In the genomic region with DNA sequence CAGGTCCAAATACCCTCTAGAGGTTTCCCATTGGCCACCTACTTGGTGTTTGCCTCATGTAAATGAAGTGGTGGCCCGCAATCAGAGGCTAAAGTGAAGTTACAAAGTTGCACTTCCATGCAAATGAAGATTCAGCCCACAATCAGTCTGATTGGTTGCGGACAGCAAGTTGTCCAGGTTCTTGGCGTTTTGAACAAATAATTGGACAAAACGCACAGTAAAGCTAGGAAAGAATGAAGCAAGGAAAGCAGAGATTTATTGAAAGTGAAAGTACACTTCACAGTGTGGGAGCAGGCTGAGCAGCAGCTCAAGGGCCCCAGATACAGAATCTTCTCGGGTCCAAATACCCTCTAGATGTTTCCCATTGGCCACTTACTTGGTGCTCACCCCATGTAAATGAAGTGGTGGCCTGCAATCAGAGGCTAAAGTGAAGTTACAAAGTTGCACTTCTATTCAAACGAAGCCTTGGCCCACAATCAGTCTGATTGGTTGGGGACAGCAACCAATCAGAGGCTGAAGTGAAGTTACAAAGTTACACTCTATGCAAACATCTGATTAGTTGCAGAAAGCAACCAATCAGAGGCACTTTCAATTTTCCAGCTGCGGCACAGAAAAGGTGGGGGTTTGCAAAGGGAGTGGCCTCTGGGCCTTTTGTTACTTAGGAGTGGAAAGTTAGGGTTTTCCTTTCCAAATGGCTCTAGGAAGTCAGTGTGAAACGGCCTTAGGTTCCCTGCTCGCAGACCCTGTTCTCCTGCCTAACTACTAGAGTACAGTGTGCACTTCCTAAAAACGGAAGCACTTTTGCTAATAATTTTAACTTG, we compare ENCODE assay signal across 8 cellular contexts. TPM values are rescaled to one million over a fixed set of nuclear protein-coding genes. Genes with fewer than 3 reads are reported as not detected.
DNase-seq lines count a peak whose midpoint lies in the region; ATAC-seq and TF ChIP-seq lines count a peak whose summit lies in the region.

No MANE protein-coding gene starts in this region.

- WGBS in body of pancreas, 2 donors, result 67 to 84% methylated on average over 10 of the region's 10 CpGs

- peak overlapping the region; percentile 94 for H3K27ac Mint-ChIP-seq in T-helper 2 cell treated with Interferon-gamma antibody and Interleukin-4, amounts not matched to agents 5 μg/mL and 100 μg/mL, for 36 hours
- H3K27ac Mint-ChIP-seq in stimulated activated memory B cell treated with anti-CD40 and anti-IgM and Interleukin-4, amounts not matched to agents 10 μg/mL and 1 μg/mL and 100 μg/mL, for 72 hours, result peak overlapping the region; percentile 94

- DNase-seq in A172 (ENCODE audit: low spot score), result peak; percentile 98
- DNase-seq in T-helper 2 cell treated with Interferon-gamma antibody and Interleukin-4, amounts not matched to agents 5 μg/mL and 100 μg/mL, for 36 hours (ENCODE audit: low spot score), result peak; percentile 73
- DNase-seq in body of pancreas, result peak in 3 of 4 donors; percentile 20 to 63 (median 32)
- DNase-seq in lower lobe of right lung, result peak; percentile 61
- DNase-seq in DMS153 treated with DMSO at 0.1 percent for 48 hours (lab: John Stamatoyannopoulos, UW; ENCODE audit: unreplicated experiment), result no peak

- H3K4me1 Mint-ChIP-seq in T-helper 2 cell treated with Interferon-gamma antibody and Interleukin-4, amounts not matched to agents 5 μg/mL and 100 μg/mL, for 36 hours (ENCODE audit: low read depth), result peaks cover 50% of the 10 kb centered on the region
- peaks cover 64% of the 10 kb centered on the region for H3K4me1 Mint-ChIP-seq in stimulated activated memory B cell treated with anti-CD40 and anti-IgM and Interleukin-4, amounts not matched to agents 10 μg/mL and 1 μg/mL and 100 μg/mL, for 72 hours

- H3K27ac ChIP-seq in body of pancreas, result peak overlapping the region in 1 of 4 donors; percentile 54
- H3K27ac ChIP-seq in lower lobe of right lung, result peak overlapping the region; percentile 89

- H3K27me3 ChIP-seq in body of pancreas (no peaks in the 10 kb centered on the region), lower lobe of right lung (ENCODE audit: low read depth) (no peaks in the 10 kb centered on the region)

- H3K9me3 ChIP-seq in body of pancreas, result no peaks in the 10 kb centered on the region
- no peaks in the 10 kb centered on the region for H3K9me3 ChIP-seq in lower lobe of right lung

- peaks cover 15% of the 10 kb centered on the region for H3K36me3 Mint-ChIP-seq in T-helper 2 cell treated with Interferon-gamma antibody and Interleukin-4, amounts not matched to agents 5 μg/mL and 100 μg/mL, for 36 hours (ENCODE audit: low read depth)
- peaks cover 12% of the 10 kb centered on the region for H3K36me3 Mint-ChIP-seq in stimulated activated memory B cell treated with anti-CD40 and anti-IgM and Interleukin-4, amounts not matched to agents 10 μg/mL and 1 μg/mL and 100 μg/mL, for 72 hours

- H3K4me3 ChIP-seq in body of pancreas, result no peak overlapping the region
- peak overlapping the region; percentile 51 for H3K4me3 ChIP-seq in lower lobe of right lung

- no peaks in the 10 kb centered on the region for H3K27me3 Mint-ChIP-seq in T-helper 2 cell treated with Interferon-gamma antibody and Interleukin-4, amounts not matched to agents 5 μg/mL and 100 μg/mL, for 36 hours (ENCODE audit: low read depth)
- H3K27me3 Mint-ChIP-seq in stimulated activated memory B cell treated with anti-CD40 and anti-IgM and Interleukin-4, amounts not matched to agents 10 μg/mL and 1 μg/mL and 100 μg/mL, for 72 hours, result no peaks in the 10 kb centered on the region

- TF ChIP-seq CTCF in body of pancreas (IDR thresholded peaks at IDR 0.05) (no peak), lower lobe of right lung (IDR thresholded peaks at IDR 0.05) (no peak)

- TF ChIP-seq POLR2A in body of pancreas (IDR thresholded peaks at IDR 0.05), result peak in 1 of 3 donors; percentile 12

- H3K9me3 Mint-ChIP-seq in T-helper 2 cell treated with Interferon-gamma antibody and Interleukin-4, amounts not matched to agents 5 μg/mL and 100 μg/mL, for 36 hours, result peaks cover 12% of the 10 kb centered on the region
- H3K9me3 Mint-ChIP-seq in stimulated activated memory B cell treated with anti-CD40 and anti-IgM and Interleukin-4, amounts not matched to agents 10 μg/mL and 1 μg/mL and 100 μg/mL, for 72 hours, result peaks cover 6% of the 10 kb centered on the region

- intact Hi-C loops in body of pancreas (cut with DNase I), result no loop called here
- intact Hi-C loops in lower lobe of right lung (cut with DNase I), result no loop called here

- ATAC-seq in GM19023 (IDR thresholded peaks at IDR 0.05; ENCODE audit: unreplicated experiment), result peak; percentile 19
- peak; percentile 52 for ATAC-seq in HG03378 (IDR thresholded peaks at IDR 0.05; ENCODE audit: unreplicated experiment)
- no peak for ATAC-seq in body of pancreas
- peak in 1 of 2 donors; percentile 13 for ATAC-seq in lower lobe of right lung
- ATAC-seq in stimulated activated memory B cell treated with anti-CD40 and anti-IgM and Interleukin-4, amounts not matched to agents 10 μg/mL and 1 μg/mL and 100 μg/mL, for 72 hours, result peak; percentile 74

- H3K4me1 ChIP-seq in body of pancreas, result peaks cover 19% of the 10 kb centered on the region
- H3K4me1 ChIP-seq in lower lobe of right lung, result peaks cover 41% of the 10 kb centered on the region

- peak overlapping the region; percentile 90 for H3K4me3 Mint-ChIP-seq in T-helper 2 cell treated with Interferon-gamma antibody and Interleukin-4, amounts not matched to agents 5 μg/mL and 100 μg/mL, for 36 hours
- peak overlapping the region; percentile 93 for H3K4me3 Mint-ChIP-seq in stimulated activated memory B cell treated with anti-CD40 and anti-IgM and Interleukin-4, amounts not matched to agents 10 μg/mL and 1 μg/mL and 100 μg/mL, for 72 hours

- H3K36me3 ChIP-seq in body of pancreas (replicated peaks in 1 of 2; ENCODE audit: insufficient read depth in 1 of 2, low read depth in 2 of 2), result no peaks in the 10 kb centered on the region
- H3K36me3 ChIP-seq in lower lobe of right lung, result no peaks in the 10 kb centered on the region

RNA-seq across cellular contexts. Expression of a gene that starts 4.7 kb away (rescaled TPM):
- 220 and 229 TPM in 2 replicates for total RNA-seq in A172 (2014; rRNA removed; shearing (Covaris generic))
- total RNA-seq in body of pancreas (10 to 100 TPM; 49.8 to 63.6 TPM), lower lobe of right lung (138 TPM)
